8 cellular contexts compared by ENCODE assay signal in genomic region chr1:6699910-6700309, GRCh38. TPM values are rescaled to one million over a fixed set of nuclear protein-coding genes. Genes with fewer than 3 reads are reported as not detected.
DNase-seq lines count a peak whose midpoint lies in the region; ATAC-seq and TF ChIP-seq lines count a peak whose summit lies in the region.
"Not testable (repeated sequence)": the region's sequence is repeated elsewhere in the genome, so short reads cannot be mapped to it uniquely, and the experiment has no call there.

No MANE protein-coding gene starts in this region.

- H3K27me3 ChIP-seq in Caco-2 (replicated peaks; ENCODE audit: control insufficient read depth, insufficient read depth, low read length), result not testable (repeated sequence)

- BruUV-seq in Caco-2 (replicated peaks; lab: Mats Ljungman, UMichigan), result not testable (repeated sequence)

- H3K27me3 Mint-ChIP-seq in Caco-2 (ENCODE audit: insufficient read depth, unreplicated experiment); T-helper 17 cell; activated T-helper 2 cell treated with anti-CD3 and anti-CD28 coated beads, Interferon-gamma antibody, Interleukin-2, Interleukin-4, amounts not matched to agents 10 μg/mL and 5 μg/mL and 100 μg/mL, durations not matched to agents 14 hours and 24 hours and 36 hours (ENCODE audit: low read depth); chondrocyte (ENCODE audit: low read depth); immature natural killer cell (ENCODE audit: low read depth in 3 of 3); stimulated activated naive B cell treated with anti-CD40 and anti-IgM and Interleukin-4, amounts not matched to agents 10 μg/mL and 1 μg/mL and 100 μg/mL, for 72 hours: not testable (repeated sequence)
- peaks cover 11% of the 10 kb centered on the region for H3K27me3 Mint-ChIP-seq in nephron progenitor cell (ENCODE audit: low read depth, poor library complexity)

- not testable (repeated sequence) for DNase-seq in Caco-2; Jurkat, Clone E6-1 (ENCODE audit: low read depth, low spot score); T-helper 17 cell; activated T-helper 2 cell treated with anti-CD3 and anti-CD28 coated beads, Interferon-gamma antibody, Interleukin-2, Interleukin-4, amounts not matched to agents 10 μg/mL and 5 μg/mL and 100 μg/mL, durations not matched to agents 14 hours and 24 hours and 36 hours (ENCODE audit: low spot score); chondrocyte (ENCODE audit: low spot score); immature natural killer cell; nephron progenitor cell; stimulated activated naive B cell treated with anti-CD40 and anti-IgM and Interleukin-4, amounts not matched to agents 10 μg/mL and 1 μg/mL and 100 μg/mL, for 72 hours

- peaks cover 12% of the 10 kb centered on the region for H3K4me1 Mint-ChIP-seq in Caco-2 (ENCODE audit: low read depth, unreplicated experiment)
- peaks cover 20% of the 10 kb centered on the region for H3K4me1 Mint-ChIP-seq in T-helper 17 cell
- H3K4me1 Mint-ChIP-seq in activated T-helper 2 cell treated with anti-CD3 and anti-CD28 coated beads, Interferon-gamma antibody, Interleukin-2, Interleukin-4, amounts not matched to agents 10 μg/mL and 5 μg/mL and 100 μg/mL, durations not matched to agents 14 hours and 24 hours and 36 hours (ENCODE audit: low read depth), result peaks cover 21% of the 10 kb centered on the region
- H3K4me1 Mint-ChIP-seq in chondrocyte (ENCODE audit: low read depth), result peaks cover 53% of the 10 kb centered on the region
- H3K4me1 Mint-ChIP-seq in immature natural killer cell, result peaks cover 18 to 42% of the 10 kb centered on the region in 2 donors
- peaks cover 44% of the 10 kb centered on the region for H3K4me1 Mint-ChIP-seq in nephron progenitor cell
- peaks cover 22 to 48% of the 10 kb centered on the region in 2 donors for H3K4me1 Mint-ChIP-seq in stimulated activated naive B cell treated with anti-CD40 and anti-IgM and Interleukin-4, amounts not matched to agents 10 μg/mL and 1 μg/mL and 100 μg/mL, for 72 hours

- H3K27ac Mint-ChIP-seq in Caco-2 (ENCODE audit: unreplicated experiment); activated T-helper 2 cell treated with anti-CD3 and anti-CD28 coated beads, Interferon-gamma antibody, Interleukin-2, Interleukin-4, amounts not matched to agents 10 μg/mL and 5 μg/mL and 100 μg/mL, durations not matched to agents 14 hours and 24 hours and 36 hours: not testable (repeated sequence)
- H3K27ac Mint-ChIP-seq in T-helper 17 cell (peak overlapping the region; percentile 19), chondrocyte (ENCODE audit: unreplicated experiment) (peak overlapping the region; percentile 27), immature natural killer cell (peak overlapping the region in 3 of 6 donors; percentile 1 to 26 (median 21)), nephron progenitor cell (peak overlapping the region; percentile 20)
- H3K27ac Mint-ChIP-seq in stimulated activated naive B cell treated with anti-CD40 and anti-IgM and Interleukin-4, amounts not matched to agents 10 μg/mL and 1 μg/mL and 100 μg/mL, for 72 hours, result peak overlapping the region; percentile 42

- not testable (repeated sequence) for H3K36me3 ChIP-seq in Caco-2 (ENCODE audit: control insufficient read depth, insufficient read depth, low read length)

- not testable (repeated sequence) for H3K4me1 ChIP-seq in Caco-2

- not testable (repeated sequence) for H3K4me3 ChIP-seq in Caco-2 (ENCODE audit: low read depth, low read length)
- H3K4me3 ChIP-seq in Jurkat, Clone E6-1 (ENCODE audit: low read length), result peak overlapping the region; percentile 93

- H3K9me3 ChIP-seq in Caco-2; T-helper 17 cell (ENCODE audit: control insufficient read depth, low read length, poor library complexity, severe bottlenecking): not testable (repeated sequence)

- not testable (repeated sequence) for ATAC-seq in T-helper 17 cell; stimulated activated naive B cell treated with anti-CD40 and anti-IgM and Interleukin-4, amounts not matched to agents 10 μg/mL and 1 μg/mL and 100 μg/mL, for 72 hours (replicated peaks)

- CTCF ChIA-PET in Caco-2 (lab: Charles Lee), result not testable (repeated sequence)

- intact Hi-C loops in Caco-2 (cut with micrococcal nuclease; ENCODE audit: unreplicated experiment); activated T-helper 2 cell treated with anti-CD3 and anti-CD28 coated beads, Interferon-gamma antibody, Interleukin-2, Interleukin-4, amounts not matched to agents 10 μg/mL and 5 μg/mL and 100 μg/mL, durations not matched to agents 14 hours and 24 hours and 36 hours (cut with micrococcal nuclease): not testable (repeated sequence)

- POLR2A ChIA-PET in Caco-2 (lab: Charles Lee), result not testable (repeated sequence)

- TF ChIP-seq CTCF in Caco-2 (IDR thresholded peaks at IDR 0.05; ENCODE audit: insufficient read depth in 1 of 2, low read depth in 1 of 2, low read length in 1 of 2, severe bottlenecking in 1 of 2, unreplicated experiment in 1 of 2); chondrocyte (IDR thresholded peaks at IDR 0.05); nephron progenitor cell (IDR thresholded peaks at IDR 0.05): not testable (repeated sequence)

- H3K4me3 Mint-ChIP-seq in Caco-2 (ENCODE audit: unreplicated experiment) (peak overlapping the region; percentile 79), T-helper 17 cell (peak overlapping the region; percentile 93), chondrocyte (ENCODE audit: unreplicated experiment) (peak overlapping the region; percentile 31), immature natural killer cell (peak overlapping the region; percentile 68 to 85 (median 80)), nephron progenitor cell (peak overlapping the region; percentile 94)
- H3K4me3 Mint-ChIP-seq in activated T-helper 2 cell treated with anti-CD3 and anti-CD28 coated beads, Interferon-gamma antibody, Interleukin-2, Interleukin-4, amounts not matched to agents 10 μg/mL and 5 μg/mL and 100 μg/mL, durations not matched to agents 14 hours and 24 hours and 36 hours (ENCODE audit: low read depth), result peak overlapping the region; percentile 89
- peak overlapping the region; percentile 88 to 91 for H3K4me3 Mint-ChIP-seq in stimulated activated naive B cell treated with anti-CD40 and anti-IgM and Interleukin-4, amounts not matched to agents 10 μg/mL and 1 μg/mL and 100 μg/mL, for 72 hours

- H3K9me3 Mint-ChIP-seq in Caco-2 (ENCODE audit: unreplicated experiment); activated T-helper 2 cell treated with anti-CD3 and anti-CD28 coated beads, Interferon-gamma antibody, Interleukin-2, Interleukin-4, amounts not matched to agents 10 μg/mL and 5 μg/mL and 100 μg/mL, durations not matched to agents 14 hours and 24 hours and 36 hours; chondrocyte (ENCODE audit: low read depth); immature natural killer cell; nephron progenitor cell; stimulated activated naive B cell treated with anti-CD40 and anti-IgM and Interleukin-4, amounts not matched to agents 10 μg/mL and 1 μg/mL and 100 μg/mL, for 72 hours: not testable (repeated sequence)

- not testable (repeated sequence) for H3K36me3 Mint-ChIP-seq in Caco-2 (ENCODE audit: insufficient read depth, unreplicated experiment); T-helper 17 cell (ENCODE audit: low read depth); activated T-helper 2 cell treated with anti-CD3 and anti-CD28 coated beads, Interferon-gamma antibody, Interleukin-2, Interleukin-4, amounts not matched to agents 10 μg/mL and 5 μg/mL and 100 μg/mL, durations not matched to agents 14 hours and 24 hours and 36 hours (ENCODE audit: low read depth); chondrocyte (ENCODE audit: low read depth); immature natural killer cell; nephron progenitor cell (ENCODE audit: low read depth)
- peaks cover 5 to 13% of the 10 kb centered on the region in 2 donors for H3K36me3 Mint-ChIP-seq in stimulated activated naive B cell treated with anti-CD40 and anti-IgM and Interleukin-4, amounts not matched to agents 10 μg/mL and 1 μg/mL and 100 μg/mL, for 72 hours

RNA-seq across cellular contexts. Expression of gene DNAJC11, which starts 1.7 kb away (rescaled TPM):
- total RNA-seq in Caco-2 (2022), result 61.0 and 65.8 TPM in 2 replicates
- polyA plus RNA-seq in Jurkat, Clone E6-1 (2012; ENCODE audit: insufficient read depth, insufficient read length), result 70.5 TPM
- 10 to 100 TPM; 38.2 to 39.3 TPM for total RNA-seq in T-helper 17 cell
- total RNA-seq in activated T-helper 2 cell treated with anti-CD3 and anti-CD28 coated beads, Interferon-gamma antibody, Interleukin-2, Interleukin-4, amounts not matched to agents 10 μg/mL and 5 μg/mL and 100 μg/mL, durations not matched to agents 14 hours and 24 hours and 36 hours, result 69.6 and 74.0 TPM in 2 replicates
- total RNA-seq in chondrocyte, result 46.3 to 49.7 TPM (median 47.2 TPM) in 3 replicates
- polyA plus RNA-seq in immature natural killer cell, result 10 to 100 TPM in 2 of 3 donors, 1 to 10 TPM in 1; 9.6 to 22.6 (median 13.5) TPM

Comparison
In these comparisons a context has a peak if more than half of its experiments do, and no peak if none do; other contexts are left out.
1. H3K4me3 Mint-ChIP-seq: peak in every context shown above with its lines; median percentile 94 in nephron progenitor cell; 93 in T-helper 17 cell; 90 in stimulated activated naive B cell treated with anti-CD40 and anti-IgM and Interleukin-4, amounts not matched to agents 10 μg/mL and 1 μg/mL and 100 μg/mL, for 72 hours; 89 in activated T-helper 2 cell treated with anti-CD3 and anti-CD28 coated beads, Interferon-gamma antibody, Interleukin-2, Interleukin-4, amounts not matched to agents 10 μg/mL and 5 μg/mL and 100 μg/mL, durations not matched to agents 14 hours and 24 hours and 36 hours; 80 in immature natural killer cell; 79 in Caco-2; 31 in chondrocyte.